Comparison of ENCODE assay signal across 8 cellular contexts in genomic region chr4:173257732-173258717, GRCh38.
A peak's percentile ranks its signal among the peaks of the same experiment; 100 is the strongest.
DNase-seq lines count a peak whose midpoint lies in the region; ATAC-seq, FAIRE-seq and TF ChIP-seq lines count a peak whose summit lies in the region.

No MANE protein-coding gene starts in this region.

- TF ChIP-seq EP300 in HepG2 (IDR thresholded peaks at IDR 0.05; ENCODE audit: low read depth in 2 of 2, low read length in 2 of 2): no peak
- TF ChIP-seq EP300 in HepG2 (CRISPR knock-in tag; IDR thresholded peaks at IDR 0.05; ENCODE audit: borderline replicate concordance): no peak

- DNase-seq in AG10803 (ENCODE audit: low read depth): peak; percentile 67
- DNase-seq in GM18507 (ENCODE audit: extremely low spot score, insufficient read length, low read depth): peak; percentile 11
- DNase-seq in NCI-H2107 treated with DMSO at 0.1 percent for 48 hours (lab: John Stamatoyannopoulos, UW; ENCODE audit: unreplicated experiment): peak; percentile 27
- DNase-seq in activated CD4-positive, CD25-positive, alpha-beta regulatory T cell treated with anti-CD3 and anti-CD28 coated beads, Interleukin-2, amount 50 U/mL, for 72 hours: peak; percentile 34
- peak; percentile 74 for DNase-seq in cerebellum (ENCODE audit: low spot score)
- peak; percentile 29 for DNase-seq in HepG2 (ENCODE audit: low spot score)
- peak; percentile 10 for DNase-seq in stimulated activated CD8-positive, alpha-beta memory T cell treated with anti-CD3 and anti-CD28 coated beads, Interleukin-12 subunit alpha, Interleukin-12 subunit beta, amount 100 ng/mL, for 4 hours (ENCODE audit: low read depth)

- FAIRE-seq in GM18507 (lab: Jason Lieb, UNC) (peak; percentile 88), HepG2 (lab: Jason Lieb, UNC) (peak; percentile 54)

- no peaks in the 10 kb centered on the region for H3K36me3 ChIP-seq in HepG2 (replicated peaks in 1 of 2; ENCODE audit: control insufficient read depth in 1 of 2, insufficient read depth in 2 of 2, low read length in 2 of 2)

- POLR2A ChIA-PET in HepG2 (lab: Yijun Ruan, JAX): no interaction called here

- no peaks in the 10 kb centered on the region for H4K20me1 ChIP-seq in HepG2 (ENCODE audit: insufficient read depth, low read length)

- in situ Hi-C loops in HepG2 (cut with HindIII; ENCODE audit: extremely low pct_ligation_motif_present, low pct_unique_long_range_greater_than_20kb): loop anchor here (5.0 kb wide), 1 partner anchor 246 kb away; no protein-coding TSS in a partner anchor

- no peak overlapping the region for H3K4me2 ChIP-seq in HepG2 (ENCODE audit: low read depth, low read length)

- no TSS peak for BruUV-seq in HepG2 (replicated peaks; lab: Mats Ljungman, UMichigan)

- TF ChIP-seq RAD21 in HepG2 (CRISPR knock-in tag; IDR thresholded peaks at IDR 0.05): no peak

- H3K27ac ChIP-seq in HepG2 (ENCODE audit: extremely low read length, insufficient read depth, low read length): no peak overlapping the region

- 0% methylated on average over 4 of the region's 4 CpGs for WGBS in HepG2 (ENCODE audit: low lambda C conversion rate)

- CTCF ChIA-PET in HepG2 (lab: Yijun Ruan, JAX; ENCODE audit: low intra/inter-chr PET ratio, low total read pairs): interaction anchor here (1.3 to 1.6 kb wide), 2 partner anchors 232 to 245 kb away, joined by 11 to 14 read pairs; no protein-coding TSS in a partner anchor

- H3K4me1 ChIP-seq in HepG2 (ENCODE audit: insufficient read depth, low read length): no peaks in the 10 kb centered on the region

- H3K9ac ChIP-seq in HepG2 (ENCODE audit: insufficient read depth, low read depth, low read length): no peak overlapping the region

- TF ChIP-seq POLR2A in HepG2 (IDR thresholded peaks at IDR 0.05; ENCODE audit: insufficient read depth in 1 of 2, low read depth in 2 of 2, low read length in 2 of 2): no peak

- ATAC-seq in HG02943 (IDR thresholded peaks at IDR 0.05; ENCODE audit: low read depth, unreplicated experiment) (peak; percentile 76), HepG2 (peak; percentile 95)

- no peak overlapping the region for H2AFZ ChIP-seq in HepG2 (ENCODE audit: low read length)

- H3K4me3 ChIP-seq in AG10803 (ENCODE audit: low read length) (no peak overlapping the region), HepG2 (replicated peaks in 1 of 3; ENCODE audit: insufficient read depth in 1 of 3, low read depth in 2 of 3, low read length in 3 of 3) (no peak overlapping the region)

- H3K27me3 ChIP-seq in HepG2 (ENCODE audit: control insufficient read depth in 1 of 2, insufficient read depth in 2 of 2, low read length in 2 of 2): no peaks in the 10 kb centered on the region; a peak in 1 of 5 replicates

- no peaks in the 10 kb centered on the region for H3K79me2 ChIP-seq in HepG2 (ENCODE audit: insufficient read depth, low read length)

- H3K9me3 ChIP-seq in HepG2 (ENCODE audit: low read length): no peaks in the 10 kb centered on the region

- intact Hi-C loops in HepG2 (cut with micrococcal nuclease; ENCODE audit: unreplicated experiment): loop anchor here (1.0 kb wide), 2 partner anchors 233 to 245 kb away; no protein-coding TSS in a partner anchor

- peak; percentile 98 for TF ChIP-seq CTCF in AG10803 (conservative IDR thresholded peaks at IDR 0.05; ENCODE audit: low read length)
- peak; percentile 74 for TF ChIP-seq CTCF in HepG2 (CRISPR knock-in tag; IDR thresholded peaks at IDR 0.05)

TF ChIP-seq in HepG2, 621 proteins besides CTCF, POLR2A, EP300 and RAD21:
- no peak for TF ChIP-seq ERF (CRISPR knock-in tag; IDR thresholded peaks at IDR 0.05)
- TF ChIP-seq ZNF225 (CRISPR knock-in tag; IDR thresholded peaks at IDR 0.05): no peak
- no peak for TF ChIP-seq ZNF430 (CRISPR knock-in tag; IDR thresholded peaks at IDR 0.05)
- no peak for TF ChIP-seq ZNF431 (CRISPR knock-in tag; IDR thresholded peaks at IDR 0.05; ENCODE audit: borderline replicate concordance, low read depth)
- peak; percentile 44; the same call in 1 of the 2 replicates for TF ChIP-seq SMC3 (IDR thresholded peaks at IDR 0.05; ENCODE audit: low read length)
- no peak for TF ChIP-seq HBP1 (CRISPR knock-in tag; IDR thresholded peaks at IDR 0.05; ENCODE audit: low read depth)
- TF ChIP-seq STAG1 (CRISPR knock-in tag; IDR thresholded peaks at IDR 0.05): peak; percentile 84
- no peak for TF ChIP-seq ZNF34 (CRISPR knock-in tag; IDR thresholded peaks at IDR 0.05; ENCODE audit: borderline replicate concordance)
- no peak for TF ChIP-seq ZKSCAN1 (IDR thresholded peaks at IDR 0.05; ENCODE audit: low read length)
- no peak for TF ChIP-seq ZNF333 (CRISPR knock-in tag; IDR thresholded peaks at IDR 0.05; ENCODE audit: borderline replicate concordance)
- TF ChIP-seq ZNF24 (IDR thresholded peaks at IDR 0.05): no peak
- TF ChIP-seq MATR3 (CRISPR knock-in tag; IDR thresholded peaks at IDR 0.05): no peak

Comparison
In these comparisons a context has a peak if more than half of its experiments do, and no peak if none do; other contexts are left out.
1. DNase-seq: peak in every context shown above with its lines; median percentile 74 in cerebellum; 67 in AG10803; 34 in activated CD4-positive, CD25-positive, alpha-beta regulatory T cell treated with anti-CD3 and anti-CD28 coated beads, Interleukin-2, amount 50 U/mL, for 72 hours; 29 in HepG2; 27 in NCI-H2107 treated with DMSO at 0.1 percent for 48 hours; 11 in GM18507; 10 in stimulated activated CD8-positive, alpha-beta memory T cell treated with anti-CD3 and anti-CD28 coated beads, Interleukin-12 subunit alpha, Interleukin-12 subunit beta, amount 100 ng/mL, for 4 hours.